ENCODE assay signal across 16 cellular contexts in genomic region chr7:18293759-18294158, GRCh38.
DNase-seq lines count a peak whose midpoint lies in the region; ATAC-seq, FAIRE-seq and TF ChIP-seq lines count a peak whose summit lies in the region.
"Had no signal": no experiment of that assay in that cellular context is flagged by ENCODE, and none has a peak within 500 bp of the region (broad histone marks: within the 10 kb centered on the region; RNA-seq: fewer than 3 reads in every experiment).

No MANE protein-coding gene starts in this region.

- 87 to 91% (median 91%) methylated on average over 2 of the region's 2 CpGs for WGBS in ovary, 3 donors

- no peak overlapping the region for H3K4me3 Mint-ChIP-seq in dendritic cell treated with granulocyte-macrophage colony-stimulating factor and Interleukin-4, amounts not matched to agents 40 ng/mL and 50 ng/mL, for 4 days
- H3K4me3 Mint-ChIP-seq in stimulated activated memory B cell treated with anti-CD40 and anti-IgM and Interleukin-4, amounts not matched to agents 10 μg/mL and 1 μg/mL and 100 μg/mL, for 72 hours = no peak overlapping the region
- H3K4me3 Mint-ChIP-seq: CD4-positive, alpha-beta T cell; H9 had no signal

- H3K36me3 Mint-ChIP-seq in dendritic cell treated with granulocyte-macrophage colony-stimulating factor and Interleukin-4, amounts not matched to agents 40 ng/mL and 50 ng/mL, for 4 days (ENCODE audit: low read depth) = peaks cover 9% of the 10 kb centered on the region
- no peaks in the 10 kb centered on the region for H3K36me3 Mint-ChIP-seq in stimulated activated memory B cell treated with anti-CD40 and anti-IgM and Interleukin-4, amounts not matched to agents 10 μg/mL and 1 μg/mL and 100 μg/mL, for 72 hours

- no peaks in the 10 kb centered on the region for H3K4me1 ChIP-seq in kidney (ENCODE audit: control insufficient read depth in 1 of 2, insufficient read depth in 1 of 2, low read depth in 1 of 2, low read length in 2 of 2)
- H3K4me1 ChIP-seq in ovary (ENCODE audit: insufficient read depth) = no peaks in the 10 kb centered on the region

- no peaks in the 10 kb centered on the region for H3K27me3 ChIP-seq in ovary

- H3K4me1 Mint-ChIP-seq in dendritic cell treated with granulocyte-macrophage colony-stimulating factor and Interleukin-4, amounts not matched to agents 40 ng/mL and 50 ng/mL, for 4 days (ENCODE audit: low read depth) = peaks cover 75% of the 10 kb centered on the region
- peaks cover 56% of the 10 kb centered on the region for H3K4me1 Mint-ChIP-seq in stimulated activated memory B cell treated with anti-CD40 and anti-IgM and Interleukin-4, amounts not matched to agents 10 μg/mL and 1 μg/mL and 100 μg/mL, for 72 hours
- H3K4me1 Mint-ChIP-seq: H9 had no signal

- H3K27ac ChIP-seq in kidney (ENCODE audit: low read depth in 2 of 2, low read length in 2 of 2) (no peak overlapping the region), ovary (no peak overlapping the region)

- ATAC-seq in stimulated activated memory B cell treated with anti-CD40 and anti-IgM and Interleukin-4, amounts not matched to agents 10 μg/mL and 1 μg/mL and 100 μg/mL, for 72 hours = no peak
- ATAC-seq: GM12878 had no signal

- peak overlapping the region; percentile 65 for H3K27ac Mint-ChIP-seq in dendritic cell treated with granulocyte-macrophage colony-stimulating factor and Interleukin-4, amounts not matched to agents 40 ng/mL and 50 ng/mL, for 4 days
- peak overlapping the region; percentile 62 for H3K27ac Mint-ChIP-seq in stimulated activated memory B cell treated with anti-CD40 and anti-IgM and Interleukin-4, amounts not matched to agents 10 μg/mL and 1 μg/mL and 100 μg/mL, for 72 hours
- H3K27ac Mint-ChIP-seq: CD4-positive, alpha-beta T cell; H9 had no signal

- intact Hi-C loops in dendritic cell treated with granulocyte-macrophage colony-stimulating factor and Interleukin-4, amounts not matched to agents 40 ng/mL and 50 ng/mL, for 4 days (cut with micrococcal nuclease) = loop anchor here (2.0 to 5.0 kb wide), 2 partner anchors 43 to 71 kb away; no protein-coding TSS in a partner anchor
- intact Hi-C loops in kidney (cut with DNase I) (no loop called here), ovary (cut with DNase I) (no loop called here)

- no peak overlapping the region for H3K9ac ChIP-seq in kidney (ENCODE audit: low read length in 2 of 2)

- no peak for DNase-seq in kidney
- DNase-seq in ovary = no peak
- DNase-seq in iPS-NIHi7 (ENCODE audit: extremely low spot score) = no peak
- no peak for DNase-seq in midbrain (lab: John Stamatoyannopoulos, UW)
- DNase-seq: 8988T; C1 segment of cervical spinal cord; Calu3; CD4-positive, alpha-beta T cell; DMS 273 treated with DMSO at 0.1 percent for 48 hours; GOT3; H9 had no signal

- H3K36me3 ChIP-seq in kidney (ENCODE audit: control insufficient read depth in 1 of 2, insufficient read depth in 2 of 2, low read length in 2 of 2) = no peaks in the 10 kb centered on the region
- no peaks in the 10 kb centered on the region for H3K36me3 ChIP-seq in ovary

- H3K4me3 ChIP-seq in kidney (ENCODE audit: low read length in 2 of 2) (no peak overlapping the region), ovary (no peak overlapping the region)
- H3K4me3 ChIP-seq: GM12878 had no signal

- FAIRE-seq in G401.6 (lab: Jason Lieb, UNC) (peak; percentile 79), kidney (lab: Jason Lieb, UNC) (peak; percentile 6)
- FAIRE-seq: GM12878, GM18507 had no signal

- no peak for TF ChIP-seq POLR2A in ovary (IDR thresholded peaks at IDR 0.05)

- no peak for TF ChIP-seq CTCF in kidney (IDR thresholded peaks at IDR 0.05; ENCODE audit: borderline replicate concordance, extremely low read depth, insufficient read depth)
- no peak for TF ChIP-seq CTCF in ovary (IDR thresholded peaks at IDR 0.05)

- no peaks in the 10 kb centered on the region for H3K27me3 Mint-ChIP-seq in dendritic cell treated with granulocyte-macrophage colony-stimulating factor and Interleukin-4, amounts not matched to agents 40 ng/mL and 50 ng/mL, for 4 days
- no peaks in the 10 kb centered on the region for H3K27me3 Mint-ChIP-seq in stimulated activated memory B cell treated with anti-CD40 and anti-IgM and Interleukin-4, amounts not matched to agents 10 μg/mL and 1 μg/mL and 100 μg/mL, for 72 hours

- H3K9me3 Mint-ChIP-seq in dendritic cell treated with granulocyte-macrophage colony-stimulating factor and Interleukin-4, amounts not matched to agents 40 ng/mL and 50 ng/mL, for 4 days = no peaks in the 10 kb centered on the region
- H3K9me3 Mint-ChIP-seq in stimulated activated memory B cell treated with anti-CD40 and anti-IgM and Interleukin-4, amounts not matched to agents 10 μg/mL and 1 μg/mL and 100 μg/mL, for 72 hours = no peaks in the 10 kb centered on the region
- H3K9me3 Mint-ChIP-seq: CD4-positive, alpha-beta T cell; H9 had no signal

- TF ChIP-seq EP300 in ovary (IDR thresholded peaks at IDR 0.05) = no peak

- H3K9me3 ChIP-seq in kidney (ENCODE audit: control insufficient read depth in 1 of 2, low read length in 2 of 2) = no peaks in the 10 kb centered on the region
- H3K9me3 ChIP-seq in ovary = no peaks in the 10 kb centered on the region
